In the genomic region with DNA sequence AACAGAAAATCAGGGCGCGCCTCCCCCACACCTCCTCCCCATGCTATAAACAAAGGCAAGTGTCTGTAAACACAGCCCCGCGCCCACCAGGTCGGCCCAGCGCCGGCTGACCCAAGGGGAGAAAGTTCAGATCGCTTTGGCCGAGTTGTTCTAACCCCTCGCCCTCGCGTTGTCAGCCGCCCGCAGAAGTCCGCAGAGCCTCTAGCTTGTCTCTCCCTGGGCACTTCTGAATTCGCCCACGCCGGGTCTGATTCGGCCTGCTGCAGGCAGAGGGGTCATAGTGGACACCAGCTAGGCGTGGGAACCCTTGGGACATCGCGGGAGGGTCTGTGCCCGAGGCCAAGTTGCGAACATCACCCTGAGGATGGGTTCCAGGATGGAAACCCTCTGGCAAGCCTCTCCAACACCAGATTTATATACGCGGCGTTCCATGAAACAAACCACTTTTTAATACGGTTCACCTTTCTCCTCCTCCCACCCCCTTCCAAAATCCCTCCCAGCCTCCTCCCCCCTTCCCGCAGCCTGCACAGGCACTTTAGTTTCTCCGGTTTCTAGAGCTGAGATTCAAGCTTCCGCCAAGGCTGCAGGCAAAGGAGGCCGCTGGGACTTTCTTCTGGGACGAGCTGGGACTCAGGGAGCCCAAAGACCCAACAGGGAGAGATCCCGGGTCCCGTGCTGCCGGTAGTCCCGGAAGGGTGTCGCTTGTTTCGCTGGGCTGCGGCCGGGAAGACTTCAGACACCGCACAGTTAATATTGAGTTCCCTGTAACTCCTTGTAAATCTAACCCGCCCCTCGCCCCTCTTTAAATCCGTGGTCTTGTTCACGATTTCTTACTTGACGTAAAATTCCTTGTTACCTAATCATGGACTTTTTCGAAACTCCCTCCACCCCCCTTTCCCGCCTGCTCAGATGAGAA, we compare ENCODE assay signal across 1 cellular context.
TF ChIP-seq lines count a peak whose summit lies in the region.

No MANE protein-coding gene starts in this region.

TF ChIP-seq in IMR-90, 13 proteins besides CTCF, POLR2A, EP300 and RAD21 (continued from another document):
- TF ChIP-seq MAFK (IDR thresholded peaks at IDR 0.05; ENCODE audit: low read depth, low read length) (no peak), FOS (IDR thresholded peaks at IDR 0.05; ENCODE audit: low read depth, low read length) (no peak), BHLHE40 (IDR thresholded peaks at IDR 0.05; ENCODE audit: low read depth, low read length) (no peak), CEBPB (IDR thresholded peaks at IDR 0.05; ENCODE audit: low read depth, low read length) (no peak), MAZ (IDR thresholded peaks at IDR 0.05; ENCODE audit: borderline replicate concordance, low read depth, low read length) (no peak), USF2 (IDR thresholded peaks at IDR 0.05; ENCODE audit: low read depth, low read length) (no peak)
